1 cellular context compared by ENCODE assay signal in the genomic region with DNA sequence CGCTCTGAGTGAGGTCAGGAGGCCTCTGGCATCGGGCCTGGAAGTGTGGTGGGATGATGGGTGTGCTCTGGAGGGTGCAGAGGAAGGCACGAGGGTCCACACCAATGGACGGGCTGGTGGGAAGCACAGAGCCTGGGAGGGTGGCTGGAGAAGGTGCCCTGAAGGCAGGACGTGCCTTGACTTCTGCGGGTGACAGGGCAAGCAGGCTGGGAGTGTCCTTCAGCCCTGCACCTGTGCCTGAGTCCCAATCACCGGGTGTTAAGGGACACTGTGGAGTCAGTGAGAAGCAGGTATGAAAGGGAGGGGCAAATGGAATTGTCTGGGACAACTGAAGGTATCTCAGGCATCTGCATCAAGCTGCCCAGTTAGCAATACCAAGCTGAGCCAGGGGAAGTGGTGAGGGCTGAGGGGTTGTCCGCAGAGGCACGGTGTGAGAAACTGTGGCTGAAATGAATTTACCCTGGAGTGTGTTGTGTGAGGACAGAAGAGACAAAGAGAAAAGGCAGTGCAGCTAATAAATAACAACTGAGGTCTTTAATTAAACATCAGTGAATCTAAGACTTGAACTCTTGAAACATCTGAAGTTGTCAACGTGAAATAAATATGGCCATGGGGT.
TF ChIP-seq lines count a peak whose summit lies in the region.

No MANE protein-coding gene starts in this region.

TF ChIP-seq in WTC11, 78 proteins besides CTCF, POLR2A, EP300 and RAD21:
- no peak for TF ChIP-seq ZNF138 (CRISPR knock-in tag; conservative IDR thresholded peaks at IDR 0.05)
- no peak for TF ChIP-seq ZNF425 (CRISPR knock-in tag; conservative IDR thresholded peaks at IDR 0.05)
